11 cellular contexts compared by ENCODE assay signal in genomic region chr7:44071726-44072363, GRCh38. TPM values are rescaled to one million over a fixed set of nuclear protein-coding genes. Genes with fewer than 3 reads are reported as not detected.
DNase-seq lines count a peak whose midpoint lies in the region; ATAC-seq, FAIRE-seq and TF ChIP-seq lines count a peak whose summit lies in the region.
"Had no signal": no experiment of that assay in that cellular context is flagged by ENCODE, and none has a peak within 500 bp of the region (broad histone marks: within the 10 kb centered on the region; RNA-seq: fewer than 3 reads in every experiment).

No MANE protein-coding gene starts in this region.

- H2AFZ ChIP-seq in keratinocyte (ENCODE audit: control insufficient read depth, low read length), result no peak overlapping the region
- H2AFZ ChIP-seq: parathyroid adenoma had no signal

- H3K4me1 ChIP-seq in adipocyte (ENCODE audit: control insufficient read depth, insufficient read depth, low read length) (peaks cover 12% of the 10 kb centered on the region), keratinocyte (ENCODE audit: control insufficient read depth, extremely low read depth, insufficient read depth, low read length) (peaks cover 36% of the 10 kb centered on the region), stomach smooth muscle (ENCODE audit: control insufficient read depth, insufficient read depth, low read length) (peaks cover 31% of the 10 kb centered on the region)

- H3K27me3 ChIP-seq in adipocyte (replicated peaks; ENCODE audit: control insufficient read depth, insufficient read depth, low read length) (no peaks in the 10 kb centered on the region), keratinocyte (ENCODE audit: control insufficient read depth, extremely low read depth, insufficient read depth, low read length) (no peaks in the 10 kb centered on the region), stomach smooth muscle (ENCODE audit: control insufficient read depth in 1 of 2, insufficient read depth in 2 of 2, low read length in 2 of 2) (no peaks in the 10 kb centered on the region)

- H3K79me2 ChIP-seq in keratinocyte (ENCODE audit: control insufficient read depth, insufficient read depth, low read length), result no peaks in the 10 kb centered on the region
- H3K79me2 ChIP-seq: parathyroid adenoma had no signal

- H3K4me3 ChIP-seq in adipocyte (ENCODE audit: low read length), result no peak overlapping the region
- H3K4me3 ChIP-seq in keratinocyte (ENCODE audit: control insufficient read depth in 2 of 3, extremely low read depth in 1 of 3, insufficient read depth in 2 of 3, low read depth in 1 of 3, low read length in 3 of 3), result peak overlapping the region in 1 of 3 experiments; percentile 18
- H3K4me3 ChIP-seq in stomach smooth muscle (ENCODE audit: low read length in 2 of 2), result no peak overlapping the region

- peak; percentile 13 for FAIRE-seq in keratinocyte (lab: Jason Lieb, UNC)

- peaks cover 3% of the 10 kb centered on the region for H3K9me1 ChIP-seq in keratinocyte (ENCODE audit: control insufficient read depth, extremely low read depth, insufficient read depth, low read length)

- H3K36me3 ChIP-seq in adipocyte (ENCODE audit: control insufficient read depth, insufficient read depth, low read length, severe bottlenecking), result peaks cover 30% of the 10 kb centered on the region
- H3K36me3 ChIP-seq in keratinocyte (ENCODE audit: control insufficient read depth in 2 of 2, extremely low read depth in 1 of 2, insufficient read depth in 2 of 2, low read length in 2 of 2), result peaks cover 0 to 5% of the 10 kb centered on the region in 2 experiments
- H3K36me3 ChIP-seq in stomach smooth muscle (ENCODE audit: control insufficient read depth in 2 of 2, insufficient read depth in 2 of 2, low read length in 2 of 2), result peaks cover 17 to 23% of the 10 kb centered on the region in 2 donors

- H3K27ac ChIP-seq in keratinocyte (ENCODE audit: control insufficient read depth, insufficient read depth, low read length) (peak overlapping the region; percentile 82), stomach smooth muscle (ENCODE audit: low read length) (peak overlapping the region; percentile 73)
- H3K27ac ChIP-seq: parathyroid adenoma had no signal

- H4K20me1 ChIP-seq in keratinocyte (ENCODE audit: control insufficient read depth, extremely low read depth, insufficient read depth, low read length), result no peaks in the 10 kb centered on the region

- no peaks in the 10 kb centered on the region for H3K9me3 ChIP-seq in adipocyte (ENCODE audit: control insufficient read depth, low read length)
- H3K9me3 ChIP-seq in keratinocyte (ENCODE audit: control insufficient read depth, low read depth, low read length), result no peaks in the 10 kb centered on the region
- no peaks in the 10 kb centered on the region for H3K9me3 ChIP-seq in stomach smooth muscle (ENCODE audit: control insufficient read depth in 2 of 2, low read length in 2 of 2)

- DNase-seq in DMS53 (lab: John Stamatoyannopoulos, UW) (peak; percentile 44), DMS53 treated with DMSO at 0.1 percent for 48 hours (lab: John Stamatoyannopoulos, UW; ENCODE audit: unreplicated experiment) (no peak), adipocyte (ENCODE audit: low read depth) (no peak), keratinocyte (ENCODE audit: low read depth, low spot score) (no peak), OCI-M2 (lab: John Stamatoyannopoulos, UW; ENCODE audit: unreplicated experiment) (no peak)
- DNase-seq: cortex of kidney, NCI-H774 had no signal

- peak overlapping the region; percentile 68 for H3K4me2 ChIP-seq in keratinocyte (ENCODE audit: control insufficient read depth, extremely low read depth, insufficient read depth, low read depth, low read length)

- ATAC-seq in GM19463 (IDR thresholded peaks at IDR 0.05; ENCODE audit: unreplicated experiment) (no peak), HG03460 (IDR thresholded peaks at IDR 0.05; ENCODE audit: unreplicated experiment) (no peak)

- no peak for TF ChIP-seq CTCF in keratinocyte (optimal IDR thresholded peaks at IDR 0.05 in 1 of 3, IDR thresholded peaks at IDR 0.05 in 1 of 3, conservative IDR thresholded peaks at IDR 0.05 in 1 of 3; ENCODE audit: extremely low read depth in 1 of 3, insufficient read depth in 2 of 3, low read length in 3 of 3)

- H3K9ac ChIP-seq in adipocyte (ENCODE audit: low read length), result peak overlapping the region; percentile 55
- peak overlapping the region; percentile 13 for H3K9ac ChIP-seq in keratinocyte (ENCODE audit: control insufficient read depth, extremely low read depth, insufficient read depth, low read length)
- peak overlapping the region in 1 of 2 donors; percentile 13 for H3K9ac ChIP-seq in stomach smooth muscle (ENCODE audit: low read length in 2 of 2)
- H3K9ac ChIP-seq: parathyroid adenoma had no signal

- dilution Hi-C loops in keratinocyte (cut with MboI; ENCODE audit: extremely low pct_ligation_motif_present, low sequenced_read_pairs), result no loop called here

RNA-seq across cellular contexts. Expression of gene PGAM2, which starts 6.5 kb away (rescaled TPM):
- not detected in 3 replicates for polyA plus RNA-seq in keratinocyte
- not detected for polyA plus RNA-seq in keratinocyte (2011; ENCODE audit: low read depth)
- polyA plus RNA-seq in keratinocyte (2011; cell fraction: cytosol; rRNA removed), result not detected in 2 replicates
- not detected in 2 replicates for polyA plus RNA-seq in keratinocyte (2011; cell fraction: nucleus; rRNA removed)
- polyA plus RNA-seq in keratinocyte (2012; ENCODE audit: low replicate concordance), result 0.30 TPM in 1 of 2 replicates, not detected in the other
- polyA minus RNA-seq in keratinocyte, result not detected in 3 replicates
- not detected for polyA minus RNA-seq in keratinocyte (2011; cell fraction: cytosol; rRNA and poly(A)+ RNA removed)
- polyA minus RNA-seq in keratinocyte (2011; cell fraction: nucleus; rRNA and poly(A)+ RNA removed), result not detected in 2 replicates

RNA-seq across cellular contexts. Expression of gene POLM, which starts 10.5 kb away (rescaled TPM):
- 4.7 to 5.9 TPM (median 4.8 TPM) in 3 replicates for polyA plus RNA-seq in keratinocyte
- polyA plus RNA-seq in keratinocyte (2011; ENCODE audit: low read depth), result 6.3 TPM
- polyA plus RNA-seq in keratinocyte (2011; cell fraction: cytosol; rRNA removed), result 1.9 and 2.5 TPM in 2 replicates
- 18.7 and 21.0 TPM in 2 replicates for polyA plus RNA-seq in keratinocyte (2011; cell fraction: nucleus; rRNA removed)
- 5.4 and 6.7 TPM in 2 replicates for polyA plus RNA-seq in keratinocyte (2012; ENCODE audit: low replicate concordance)
- 5.9 to 6.6 TPM (median 6.6 TPM) in 3 replicates for polyA minus RNA-seq in keratinocyte
- polyA minus RNA-seq in keratinocyte (2011; cell fraction: cytosol; rRNA and poly(A)+ RNA removed), result 3.3 TPM
- polyA minus RNA-seq in keratinocyte (2011; cell fraction: nucleus; rRNA and poly(A)+ RNA removed), result 8.0 and 9.4 TPM in 2 replicates

RNA-seq across cellular contexts. Expression of gene DBNL, which starts 27.3 kb away (rescaled TPM):
- polyA plus RNA-seq in keratinocyte, result 76.1 to 107 TPM (median 88.4 TPM) in 3 replicates
- polyA plus RNA-seq in keratinocyte (2011; ENCODE audit: low read depth), result 29.4 TPM
- polyA plus RNA-seq in keratinocyte (2011; cell fraction: cytosol; rRNA removed), result 77.6 and 112 TPM in 2 replicates
- polyA plus RNA-seq in keratinocyte (2011; cell fraction: nucleus; rRNA removed), result 116 and 137 TPM in 2 replicates
- 32.5 and 115 TPM in 2 replicates for polyA plus RNA-seq in keratinocyte (2012; ENCODE audit: low replicate concordance)
- 106 to 202 TPM (median 106 TPM) in 3 replicates for polyA minus RNA-seq in keratinocyte
- 93.0 TPM for polyA minus RNA-seq in keratinocyte (2011; cell fraction: cytosol; rRNA and poly(A)+ RNA removed)
- 38.6 and 49.6 TPM in 2 replicates for polyA minus RNA-seq in keratinocyte (2011; cell fraction: nucleus; rRNA and poly(A)+ RNA removed)

RNA-seq across cellular contexts. Expression of gene AEBP1, which starts 32.3 kb away (rescaled TPM):
- 0.03 to 0.18 TPM (median 0.03 TPM) in 3 replicates for polyA plus RNA-seq in keratinocyte
- polyA plus RNA-seq in keratinocyte (2011; ENCODE audit: low read depth), result 0.27 TPM
- 0.06 and 0.08 TPM in 2 replicates for polyA plus RNA-seq in keratinocyte (2011; cell fraction: cytosol; rRNA removed)
- polyA plus RNA-seq in keratinocyte (2011; cell fraction: nucleus; rRNA removed), result 0.14 and 0.25 TPM in 2 replicates
- 0.24 and 0.34 TPM in 2 replicates for polyA plus RNA-seq in keratinocyte (2012; ENCODE audit: low replicate concordance)
- 0.06 to 0.13 TPM in 2 of 3 replicates, not detected in the other for polyA minus RNA-seq in keratinocyte
- not detected for polyA minus RNA-seq in keratinocyte (2011; cell fraction: cytosol; rRNA and poly(A)+ RNA removed)
- polyA minus RNA-seq in keratinocyte (2011; cell fraction: nucleus; rRNA and poly(A)+ RNA removed), result 0.16 TPM in 1 of 2 replicates, not detected in the other

RNA-seq across cellular contexts. Expression of gene POLD2, which starts 51.5 kb away (rescaled TPM):
- polyA plus RNA-seq in keratinocyte, result 140 to 158 TPM (median 152 TPM) in 3 replicates
- polyA plus RNA-seq in keratinocyte (2011; ENCODE audit: low read depth), result 51.7 TPM
- 112 and 180 TPM in 2 replicates for polyA plus RNA-seq in keratinocyte (2011; cell fraction: cytosol; rRNA removed)
- polyA plus RNA-seq in keratinocyte (2011; cell fraction: nucleus; rRNA removed), result 78.5 and 91.9 TPM in 2 replicates
- 90.4 and 165 TPM in 2 replicates for polyA plus RNA-seq in keratinocyte (2012; ENCODE audit: low replicate concordance)
- polyA minus RNA-seq in keratinocyte, result 77.2 to 216 TPM (median 100.0 TPM) in 3 replicates
- polyA minus RNA-seq in keratinocyte (2011; cell fraction: cytosol; rRNA and poly(A)+ RNA removed), result 81.9 TPM
- polyA minus RNA-seq in keratinocyte (2011; cell fraction: nucleus; rRNA and poly(A)+ RNA removed), result 19.7 and 33.3 TPM in 2 replicates
